Comparison of ENCODE assay signal across 8 cellular contexts in genomic region chr7:3095046-3095445, GRCh38. TPM values are rescaled to one million over a fixed set of nuclear protein-coding genes. Genes with fewer than 3 reads are reported as not detected.
DNase-seq lines count a peak whose midpoint lies in the region; ATAC-seq and TF ChIP-seq lines count a peak whose summit lies in the region.

No MANE protein-coding gene starts in this region.

- H2BK12ac ChIP-seq in trophoblast cell (ENCODE audit: low read length) = no peak overlapping the region

- H3K36me3 Mint-ChIP-seq in activated naive CD4-positive, alpha-beta T cell treated with anti-CD3 and anti-CD28 coated beads for 36 hours (ENCODE audit: low read depth) = no peaks in the 10 kb centered on the region
- H3K36me3 Mint-ChIP-seq in glutamatergic neuron (ENCODE audit: unreplicated experiment) = peaks cover 27% of the 10 kb centered on the region

- peaks cover 3% of the 10 kb centered on the region for H3K9me3 ChIP-seq in trophoblast cell (ENCODE audit: insufficient read depth, low read depth, low read length)

- no peak overlapping the region for H3K4ac ChIP-seq in trophoblast cell (ENCODE audit: low read depth, low read length)

- H3K79me2 ChIP-seq in trophoblast cell (ENCODE audit: control insufficient read depth, insufficient read depth, low read length, poor library complexity) = no peaks in the 10 kb centered on the region

- no peak overlapping the region for H2BK5ac ChIP-seq in trophoblast cell (ENCODE audit: low read depth, low read length, poor library complexity)

- H4K12ac ChIP-seq in trophoblast cell (ENCODE audit: low read depth, low read length) = no peak overlapping the region

- no peak overlapping the region for H3K9ac ChIP-seq in trophoblast cell (ENCODE audit: low read length)

- H3K27me3 ChIP-seq in trophoblast cell (ENCODE audit: insufficient read depth, low read length) = no peaks in the 10 kb centered on the region

- peak; percentile 88 for DNase-seq in NOMO-1 treated with DMSO at 0.1 percent for 48 hours (lab: John Stamatoyannopoulos, UW; ENCODE audit: unreplicated experiment)
- peak; percentile 73 for DNase-seq in activated naive CD4-positive, alpha-beta T cell treated with anti-CD3 and anti-CD28 coated beads for 36 hours
- peak; percentile 23 for DNase-seq in stimulated activated CD4-positive, alpha-beta T cell treated with anti-CD3 and anti-CD28 coated beads, Interleukin-4, amount 100 ng/mL, for 1 hour
- no peak for DNase-seq in cerebellum (ENCODE audit: low spot score)
- no peak for DNase-seq in trophoblast cell
- DNase-seq in NCI-H146 treated with DMSO at 0.1 percent for 48 hours (lab: John Stamatoyannopoulos, UW; ENCODE audit: unreplicated experiment) = no peak
- DNase-seq in glutamatergic neuron = no peak

- H2AK5ac ChIP-seq in trophoblast cell (ENCODE audit: low read length) = no peak overlapping the region

- no peak overlapping the region for H2AFZ ChIP-seq in trophoblast cell (ENCODE audit: insufficient read depth, low read length, poor library complexity)

- H3K9me3 Mint-ChIP-seq in activated naive CD4-positive, alpha-beta T cell treated with anti-CD3 and anti-CD28 coated beads for 36 hours = no peaks in the 10 kb centered on the region
- H3K9me3 Mint-ChIP-seq in glutamatergic neuron (ENCODE audit: unreplicated experiment) = peaks cover 6% of the 10 kb centered on the region

- H2BK120ac ChIP-seq in trophoblast cell (ENCODE audit: insufficient read depth, low read length, poor library complexity) = no peak overlapping the region

- no peak overlapping the region for H3K18ac ChIP-seq in trophoblast cell (ENCODE audit: low read length)

- intact Hi-C loops in activated naive CD4-positive, alpha-beta T cell treated with anti-CD3 and anti-CD28 coated beads for 36 hours (cut with micrococcal nuclease) = loop anchor here (10.0 kb wide), 1 partner anchor 370 kb away; no protein-coding TSS in a partner anchor

- no peak overlapping the region for H3K4me2 ChIP-seq in trophoblast cell (ENCODE audit: low read length)

- CTCF ChIA-PET in activated naive CD4-positive, alpha-beta T cell treated with anti-CD3 and anti-CD28 coated beads for 36 hours (lab: Charles Lee) = interaction anchor here (1.1 to 2.4 kb wide), 3 partner anchors 25 to 59 kb away, joined by 3 to 20 read pairs (median 11); no protein-coding TSS in a partner anchor

- no peak overlapping the region for H3K14ac ChIP-seq in trophoblast cell (ENCODE audit: low read length)

- H3K4me1 Mint-ChIP-seq in activated naive CD4-positive, alpha-beta T cell treated with anti-CD3 and anti-CD28 coated beads for 36 hours (ENCODE audit: low read depth) = peaks cover 67% of the 10 kb centered on the region
- no peaks in the 10 kb centered on the region for H3K4me1 Mint-ChIP-seq in glutamatergic neuron (ENCODE audit: low read depth, unreplicated experiment)

- H4K8ac ChIP-seq in trophoblast cell (ENCODE audit: low read depth, low read length) = no peak overlapping the region

- no peak overlapping the region for H3K4me3 ChIP-seq in trophoblast cell (ENCODE audit: low read depth, low read length)

- no peak overlapping the region for H4K91ac ChIP-seq in trophoblast cell (ENCODE audit: low read depth, low read length)

- no peaks in the 10 kb centered on the region for H3K36me3 ChIP-seq in trophoblast cell (ENCODE audit: control insufficient read depth in 1 of 2, insufficient read depth in 2 of 2, low read length in 2 of 2)

- H3K23ac ChIP-seq in trophoblast cell (ENCODE audit: low read length) = no peak overlapping the region

- peak overlapping the region; percentile 95 for H3K27ac Mint-ChIP-seq in activated naive CD4-positive, alpha-beta T cell treated with anti-CD3 and anti-CD28 coated beads for 36 hours
- no peak overlapping the region for H3K27ac Mint-ChIP-seq in glutamatergic neuron (ENCODE audit: unreplicated experiment)

- no CpG with 5 or more reads among the region's 11 CpGs for WGBS in trophoblast cell (ENCODE audit: extremely low coverage, insufficient coverage, insufficient read length)

- H3K27me3 Mint-ChIP-seq in activated naive CD4-positive, alpha-beta T cell treated with anti-CD3 and anti-CD28 coated beads for 36 hours (ENCODE audit: low read depth) = no peaks in the 10 kb centered on the region
- peaks cover 3% of the 10 kb centered on the region for H3K27me3 Mint-ChIP-seq in glutamatergic neuron (ENCODE audit: unreplicated experiment)

- ATAC-seq in GM21515 (IDR thresholded peaks at IDR 0.05; ENCODE audit: unreplicated experiment) = peak; percentile 54

- no peak overlapping the region for H3K27ac ChIP-seq in trophoblast cell (ENCODE audit: low read depth, low read length)

- peak overlapping the region; percentile 69 for H3K4me3 Mint-ChIP-seq in activated naive CD4-positive, alpha-beta T cell treated with anti-CD3 and anti-CD28 coated beads for 36 hours
- H3K4me3 Mint-ChIP-seq in glutamatergic neuron (ENCODE audit: unreplicated experiment) = no peak overlapping the region

- no peaks in the 10 kb centered on the region for H3K4me1 ChIP-seq in trophoblast cell (ENCODE audit: control insufficient read depth in 1 of 2, insufficient read depth in 2 of 2, low read length in 2 of 2)

- no peak for TF ChIP-seq CTCF in glutamatergic neuron (IDR thresholded peaks at IDR 0.05; ENCODE audit: partially characterized antibody, unreplicated experiment)

- no peaks in the 10 kb centered on the region for H3K79me1 ChIP-seq in trophoblast cell (ENCODE audit: low read length)

RNA-seq across cellular contexts. Expression of gene CARD11, which starts 51.4 kb away (rescaled TPM):
- 100 to 1,000 TPM in 1 of 2 experiments, 10 to 100 TPM in 1; 99.4 to 105 TPM for total RNA-seq in activated naive CD4-positive, alpha-beta T cell treated with anti-CD3 and anti-CD28 coated beads for 36 hours
- total RNA-seq in cerebellum (0.27 TPM), glutamatergic neuron (ENCODE audit: unreplicated experiment) (1.4 TPM)
- polyA plus RNA-seq in trophoblast cell (2013) = 2.4 and 2.7 TPM in 2 replicates

Comparison
In these comparisons a context has a peak if more than half of its experiments do, and no peak if none do; other contexts are left out.
1. DNase-seq: peak in NOMO-1 treated with DMSO at 0.1 percent for 48 hours (single experiment), activated naive CD4-positive, alpha-beta T cell treated with anti-CD3 and anti-CD28 coated beads for 36 hours (single experiment) and stimulated activated CD4-positive, alpha-beta T cell treated with anti-CD3 and anti-CD28 coated beads, Interleukin-4, amount 100 ng/mL, for 1 hour (single experiment); none in cerebellum (single experiment), trophoblast cell (0 of 2), NCI-H146 treated with DMSO at 0.1 percent for 48 hours (single experiment) and glutamatergic neuron (single experiment).
2. RNA of gene CARD11, which starts 51.4 kb away (total RNA-seq): 99.4 to 105 TPM in activated naive CD4-positive, alpha-beta T cell treated with anti-CD3 and anti-CD28 coated beads for 36 hours; 1.4 TPM in glutamatergic neuron (single experiment) and 0.27 TPM in cerebellum (single experiment); every median in the first group is over 10 times any median in the second.